12 cellular contexts compared by ENCODE assay signal in the genomic region with DNA sequence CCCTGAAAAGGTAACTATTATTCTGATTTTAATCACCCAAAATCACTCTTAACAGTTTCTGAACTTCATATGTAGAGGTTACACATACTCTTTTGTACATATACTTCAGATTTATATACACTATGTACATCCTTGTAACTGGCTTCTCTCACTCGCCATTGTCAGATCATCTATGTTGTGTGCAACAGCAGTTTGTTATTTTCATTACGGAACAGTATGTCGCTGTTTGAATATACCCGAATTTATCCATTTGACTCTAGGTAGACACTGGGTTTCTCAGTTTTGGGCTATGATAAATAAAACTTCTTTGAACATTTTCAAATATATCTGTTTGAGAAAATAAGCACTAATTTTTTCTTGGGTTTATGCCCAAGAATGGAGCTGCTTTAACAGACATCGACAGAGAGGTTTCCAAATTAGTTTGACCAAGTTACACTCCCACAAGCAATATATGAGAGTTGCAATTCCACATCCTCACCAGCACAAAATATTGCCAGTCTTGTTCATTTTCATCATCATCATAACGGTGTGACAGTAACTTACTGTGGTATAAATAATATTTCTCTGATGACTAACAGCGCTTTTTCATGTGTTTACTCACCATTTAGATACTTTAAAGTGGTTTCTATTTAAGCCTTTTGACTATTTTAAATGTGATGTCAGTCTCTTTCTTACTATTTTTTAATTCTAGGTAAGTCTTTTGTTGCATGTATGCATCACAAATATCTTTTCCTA.
A peak's percentile ranks its signal among the peaks of the same experiment; 100 is the strongest.
DNase-seq lines count a peak whose midpoint lies in the region; ATAC-seq, FAIRE-seq and TF ChIP-seq lines count a peak whose summit lies in the region.
"Had no signal": no experiment of that assay in that cellular context is flagged by ENCODE, and none has a peak within 500 bp of the region (broad histone marks: within the 10 kb centered on the region; RNA-seq: fewer than 3 reads in every experiment).

No MANE protein-coding gene starts in this region.

- TF ChIP-seq EP300 in HepG2 (IDR thresholded peaks at IDR 0.05; ENCODE audit: low read depth in 2 of 2, low read length in 2 of 2): no peak
- no peak for TF ChIP-seq EP300 in HepG2 (CRISPR knock-in tag; IDR thresholded peaks at IDR 0.05; ENCODE audit: borderline replicate concordance)

- no peaks in the 10 kb centered on the region for H3K9me3 ChIP-seq in Karpas-422 (ENCODE audit: low read length)
- no peaks in the 10 kb centered on the region for H3K9me3 ChIP-seq in HepG2 (ENCODE audit: low read length)

- no TSS peak for BruUV-seq in HepG2 (replicated peaks; lab: Mats Ljungman, UMichigan)

- intact Hi-C loops in HepG2 (cut with micrococcal nuclease; ENCODE audit: unreplicated experiment): loop anchor here (5.0 to 10.0 kb wide), 2 partner anchors 365 to 898 kb away; no protein-coding TSS in a partner anchor

- H3K27me3 ChIP-seq in Karpas-422 (ENCODE audit: low read length) (no peaks in the 10 kb centered on the region), HepG2 (ENCODE audit: control insufficient read depth in 1 of 2, insufficient read depth in 2 of 2, low read length in 2 of 2) (no peaks in the 10 kb centered on the region)
- H3K27me3 ChIP-seq: neural progenitor cell had no signal

- in situ Hi-C loops in HepG2 (cut with HindIII; ENCODE audit: extremely low pct_ligation_motif_present, low pct_unique_long_range_greater_than_20kb): loop anchor here (5.0 to 25.0 kb wide), 2 partner anchors 200 to 360 kb away; no protein-coding TSS in a partner anchor

- no peaks in the 10 kb centered on the region for H3K4me1 ChIP-seq in Karpas-422 (ENCODE audit: low read length)
- H3K4me1 ChIP-seq in HepG2 (ENCODE audit: insufficient read depth, low read length): no peaks in the 10 kb centered on the region
- H3K4me1 ChIP-seq: neural progenitor cell had no signal

- peak overlapping the region; percentile 17; the same call in 1 of the 2 replicates for H2AFZ ChIP-seq in Karpas-422 (ENCODE audit: low read length)
- H2AFZ ChIP-seq in HepG2 (ENCODE audit: low read length): no peak overlapping the region
- H2AFZ ChIP-seq: neural progenitor cell had no signal

- H3K9ac ChIP-seq in Karpas-422 (ENCODE audit: low read length) (no peak overlapping the region), HepG2 (ENCODE audit: insufficient read depth, low read depth, low read length) (no peak overlapping the region)
- H3K9ac ChIP-seq: neural progenitor cell had no signal

- no peak overlapping the region for H3K4me3 ChIP-seq in Karpas-422 (ENCODE audit: low read length)
- no peak overlapping the region for H3K4me3 ChIP-seq in HepG2 (replicated peaks in 1 of 3; ENCODE audit: insufficient read depth in 1 of 3, low read depth in 2 of 3, low read length in 3 of 3)
- H3K4me3 ChIP-seq: neural progenitor cell had no signal

- CTCF ChIA-PET in HepG2 (lab: Yijun Ruan, JAX; ENCODE audit: low intra/inter-chr PET ratio, low total read pairs): interaction anchor here (4.2 kb wide), 1 partner anchor 202 kb away, joined by 61 read pairs; no protein-coding TSS in a partner anchor

- TF ChIP-seq POLR2A in HepG2 (IDR thresholded peaks at IDR 0.05; ENCODE audit: insufficient read depth in 1 of 2, low read depth in 2 of 2, low read length in 2 of 2): no peak

- H4K20me1 ChIP-seq in Karpas-422 (ENCODE audit: insufficient read depth, low read depth, low read length) (no peaks in the 10 kb centered on the region), HepG2 (ENCODE audit: insufficient read depth, low read length) (no peaks in the 10 kb centered on the region)

- POLR2A ChIA-PET in HepG2 (lab: Yijun Ruan, JAX): no interaction called here

- H3K79me2 ChIP-seq in Karpas-422 (ENCODE audit: low read length) (no peaks in the 10 kb centered on the region), HepG2 (ENCODE audit: insufficient read depth, low read length) (no peaks in the 10 kb centered on the region)

- WGBS in HepG2 (ENCODE audit: low lambda C conversion rate): 92% methylated on average over 7 of the region's 7 CpGs

- no peak overlapping the region for H3K4me3 Mint-ChIP-seq in activated T-cell treated with anti-CD3 and anti-CD28 coated beads, Interleukin-2, amount 50 U/mL, for 24 hours
- H3K4me3 Mint-ChIP-seq: CD14-positive monocyte, IgD-negative memory B cell, neural progenitor cell had no signal

- no peaks in the 10 kb centered on the region for H3K9me2 ChIP-seq in Karpas-422 (replicated peaks; ENCODE audit: insufficient read depth, low read length)

- H3K36me3 ChIP-seq in Karpas-422 (ENCODE audit: insufficient read depth, low read length) (peaks cover 27% of the 10 kb centered on the region; the same call in 1 of the 2 replicates), HepG2 (replicated peaks in 1 of 2; ENCODE audit: control insufficient read depth in 1 of 2, insufficient read depth in 2 of 2, low read length in 2 of 2) (peaks cover 5 to 36% of the 10 kb centered on the region in 2 experiments)

- H3K36me3 Mint-ChIP-seq in activated T-cell treated with anti-CD3 and anti-CD28 coated beads, Interleukin-2, amount 50 U/mL, for 24 hours (ENCODE audit: low read depth): peaks cover 65% of the 10 kb centered on the region

- no peaks in the 10 kb centered on the region for H3K27me3 Mint-ChIP-seq in activated T-cell treated with anti-CD3 and anti-CD28 coated beads, Interleukin-2, amount 50 U/mL, for 24 hours
- H3K27me3 Mint-ChIP-seq: IgD-negative memory B cell had no signal

- FAIRE-seq in HepG2 (lab: Jason Lieb, UNC): no peak

- no peak; the same call in 2 of the 3 replicates for ATAC-seq in HepG2

- no peak for TF ChIP-seq CTCF in HepG2 (CRISPR knock-in tag; IDR thresholded peaks at IDR 0.05)

- DNase-seq in activated T-cell treated with anti-CD3 and anti-CD28 coated beads, Interleukin-2, amount 50 U/mL, for 24 hours: no peak
- DNase-seq in activated T-cell treated with anti-CD3 and anti-CD28 coated beads for 4 hours: no peak
- no peak for DNase-seq in Karpas-422
- peak; percentile 77 for DNase-seq in dedifferentiated amniotic fluid mesenchymal stem cell (ENCODE audit: extremely low spot score)
- DNase-seq in stromal cell of bone marrow (ENCODE audit: low read depth): peak; percentile 48
- no peak for DNase-seq in HuH-7.5 (ENCODE audit: low spot score)
- DNase-seq in HepG2 (ENCODE audit: low spot score): no peak
- DNase-seq in DMS153 treated with DMSO at 0.1 percent for 48 hours (lab: John Stamatoyannopoulos, UW; ENCODE audit: unreplicated experiment): no peak
- DNase-seq: NCI-H524 treated with DMSO at 0.1 percent for 48 hours had no signal

- no peak overlapping the region for H3K4me2 ChIP-seq in Karpas-422 (ENCODE audit: low read depth, low read length, poor library complexity, severe bottlenecking)
- H3K4me2 ChIP-seq in HepG2 (ENCODE audit: low read depth, low read length): no peak overlapping the region
- H3K4me2 ChIP-seq: neural progenitor cell had no signal

- no peak for TF ChIP-seq RAD21 in HepG2 (CRISPR knock-in tag; IDR thresholded peaks at IDR 0.05)

- H3K27ac ChIP-seq in Karpas-422 (ENCODE audit: low read length) (0 out of 2 replicates have a peak overlapping the region, but pooled peaks have one; percentile 36), HepG2 (ENCODE audit: extremely low read length, insufficient read depth, low read length) (no peak overlapping the region)
- H3K27ac ChIP-seq: neural progenitor cell had no signal

- no peaks in the 10 kb centered on the region for H3K9me3 Mint-ChIP-seq in activated T-cell treated with anti-CD3 and anti-CD28 coated beads, Interleukin-2, amount 50 U/mL, for 24 hours
- H3K9me3 Mint-ChIP-seq: CD14-positive monocyte, IgD-negative memory B cell, neural progenitor cell had no signal

- H3K4me1 Mint-ChIP-seq in activated T-cell treated with anti-CD3 and anti-CD28 coated beads, Interleukin-2, amount 50 U/mL, for 24 hours (ENCODE audit: low read depth): peaks cover 19% of the 10 kb centered on the region
- H3K4me1 Mint-ChIP-seq: CD14-positive monocyte, neural progenitor cell had no signal

- peak overlapping the region; percentile 68 for H3K27ac Mint-ChIP-seq in activated T-cell treated with anti-CD3 and anti-CD28 coated beads, Interleukin-2, amount 50 U/mL, for 24 hours
- H3K27ac Mint-ChIP-seq: IgD-negative memory B cell, neural progenitor cell had no signal

TF ChIP-seq in HepG2, 621 proteins besides CTCF, POLR2A, EP300 and RAD21:
- TF ChIP-seq, protein P1, sequence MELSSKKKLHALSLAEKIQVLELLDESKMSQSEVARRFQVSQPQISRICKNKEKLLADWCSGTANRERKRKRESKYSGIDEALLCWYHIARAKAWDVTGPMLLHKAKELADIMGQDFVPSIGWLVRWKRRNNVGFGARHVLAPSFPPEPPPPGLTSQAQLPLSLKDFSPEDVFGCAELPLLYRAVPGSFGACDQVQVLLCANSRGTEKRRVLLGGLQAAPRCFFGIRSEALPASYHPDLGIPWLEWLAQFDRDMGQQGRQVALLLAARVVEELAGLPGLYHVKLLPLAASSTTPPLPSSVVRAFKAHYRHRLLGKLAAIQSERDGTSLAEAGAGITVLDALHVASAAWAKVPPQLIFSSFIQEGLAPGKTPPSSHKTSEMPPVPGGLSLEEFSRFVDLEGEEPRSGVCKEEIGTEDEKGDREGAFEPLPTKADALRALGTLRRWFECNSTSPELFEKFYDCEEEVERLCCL (CRISPR knock-in tag; IDR thresholded peaks at IDR 0.05; ENCODE audit: borderline replicate concordance): no peak
- no peak for TF ChIP-seq TEAD2 (CRISPR knock-in tag; IDR thresholded peaks at IDR 0.05)
- TF ChIP-seq, protein P2, sequence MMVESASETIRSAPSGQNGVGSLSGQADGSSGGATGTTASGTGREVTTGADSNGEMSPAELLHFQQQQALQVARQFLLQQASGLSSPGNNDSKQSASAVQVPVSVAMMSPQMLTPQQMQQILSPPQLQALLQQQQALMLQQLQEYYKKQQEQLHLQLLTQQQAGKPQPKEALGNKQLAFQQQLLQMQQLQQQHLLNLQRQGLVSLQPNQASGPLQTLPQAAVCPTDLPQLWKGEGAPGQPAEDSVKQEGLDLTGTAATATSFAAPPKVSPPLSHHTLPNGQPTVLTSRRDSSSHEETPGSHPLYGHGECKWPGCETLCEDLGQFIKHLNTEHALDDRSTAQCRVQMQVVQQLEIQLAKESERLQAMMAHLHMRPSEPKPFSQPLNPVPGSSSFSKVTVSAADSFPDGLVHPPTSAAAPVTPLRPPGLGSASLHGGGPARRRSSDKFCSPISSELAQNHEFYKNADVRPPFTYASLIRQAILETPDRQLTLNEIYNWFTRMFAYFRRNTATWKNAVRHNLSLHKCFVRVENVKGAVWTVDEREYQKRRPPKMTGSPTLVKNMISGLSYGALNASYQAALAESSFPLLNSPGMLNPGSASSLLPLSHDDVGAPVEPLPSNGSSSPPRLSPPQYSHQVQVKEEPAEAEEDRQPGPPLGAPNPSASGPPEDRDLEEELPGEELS (CRISPR knock-in tag; IDR thresholded peaks at IDR 0.05): no peak
- TF ChIP-seq BHLHE40 (IDR thresholded peaks at IDR 0.05; ENCODE audit: low read length): no peak
- TF ChIP-seq GATAD2A (CRISPR knock-in tag; IDR thresholded peaks at IDR 0.05): no peak
- TF ChIP-seq PHF8 (CRISPR knock-in tag; IDR thresholded peaks at IDR 0.05): no peak

Comparison
In these comparisons a context has a peak if more than half of its experiments do, and no peak if none do; other contexts are left out.
1. DNase-seq: peak in dedifferentiated amniotic fluid mesenchymal stem cell (single experiment) and stromal cell of bone marrow (single experiment); none in activated T-cell treated with anti-CD3 and anti-CD28 coated beads, Interleukin-2, amount 50 U/mL, for 24 hours (single experiment), activated T-cell treated with anti-CD3 and anti-CD28 coated beads for 4 hours (single experiment), Karpas-422 (single experiment), HuH-7.5 (single experiment), HepG2 (single experiment) and DMS153 treated with DMSO at 0.1 percent for 48 hours (single experiment).